Comparison of ENCODE assay signal across 8 cellular contexts in genomic region chr22:24402460-24403192, GRCh38. TPM values are rescaled to one million over a fixed set of nuclear protein-coding genes. Genes with fewer than 3 reads are reported as not detected.
DNase-seq lines count a peak whose midpoint lies in the region; ATAC-seq, FAIRE-seq and TF ChIP-seq lines count a peak whose summit lies in the region.

No MANE protein-coding gene starts in this region.

- H3K36me3 ChIP-seq in RWPE2 (ENCODE audit: low read depth) = peaks cover 29% of the 10 kb centered on the region

- FAIRE-seq in endometrium (lab: Jason Lieb, UNC) = peak; percentile 99

- peak; percentile 35 for ATAC-seq in HG02610 (IDR thresholded peaks at IDR 0.05; ENCODE audit: unreplicated experiment)
- peak; percentile 98 for ATAC-seq in RWPE2 (ENCODE audit: low read depth)
- ATAC-seq in HG02840 (IDR thresholded peaks at IDR 0.05; ENCODE audit: low FRiP score, unreplicated experiment) = no peak

- H3K27me3 ChIP-seq in RWPE2 (ENCODE audit: insufficient read depth, poor library complexity, severe bottlenecking) = no peaks in the 10 kb centered on the region

- peaks cover 13% of the 10 kb centered on the region for H3K4me1 ChIP-seq in RWPE2 (ENCODE audit: insufficient read depth, poor library complexity, severe bottlenecking)

- no peak for TF ChIP-seq CTCF in RWPE2 (IDR thresholded peaks at IDR 0.05; ENCODE audit: poor library complexity, severe bottlenecking)

- peak overlapping the region; percentile 17 for H3K27ac ChIP-seq in RWPE2 (ENCODE audit: poor library complexity, severe bottlenecking)

- no peaks in the 10 kb centered on the region for H3K9me3 ChIP-seq in RWPE2 (ENCODE audit: severe bottlenecking)

- DNase-seq in COLO829 (ENCODE audit: low spot score) (peak; percentile 82), RWPE2 (ENCODE audit: low spot score) (no peak), myocyte (ENCODE audit: low read depth) (peak; percentile 94), iPS-NIHi11 (ENCODE audit: low spot score) (no peak), NCI-H82 (lab: John Stamatoyannopoulos, UW) (no peak)

- H3K4me3 ChIP-seq in RWPE2 (ENCODE audit: severe bottlenecking) = no peak overlapping the region

RNA-seq across cellular contexts. Expression of gene ADORA2A, which starts 24.8 kb away (rescaled TPM):
- 1.1 and 6.4 TPM in 2 replicates for total RNA-seq in myocyte
- polyA plus RNA-seq in myocyte (2012) = 1.1 TPM

Comparison
In these comparisons a context has a peak if more than half of its experiments do, and no peak if none do; other contexts are left out.
1. DNase-seq: peak in COLO829 (single experiment) and myocyte (single experiment); none in RWPE2 (single experiment), iPS-NIHi11 (single experiment) and NCI-H82 (single experiment).